ENCODE assay signal across 28 cellular contexts in the genomic region with DNA sequence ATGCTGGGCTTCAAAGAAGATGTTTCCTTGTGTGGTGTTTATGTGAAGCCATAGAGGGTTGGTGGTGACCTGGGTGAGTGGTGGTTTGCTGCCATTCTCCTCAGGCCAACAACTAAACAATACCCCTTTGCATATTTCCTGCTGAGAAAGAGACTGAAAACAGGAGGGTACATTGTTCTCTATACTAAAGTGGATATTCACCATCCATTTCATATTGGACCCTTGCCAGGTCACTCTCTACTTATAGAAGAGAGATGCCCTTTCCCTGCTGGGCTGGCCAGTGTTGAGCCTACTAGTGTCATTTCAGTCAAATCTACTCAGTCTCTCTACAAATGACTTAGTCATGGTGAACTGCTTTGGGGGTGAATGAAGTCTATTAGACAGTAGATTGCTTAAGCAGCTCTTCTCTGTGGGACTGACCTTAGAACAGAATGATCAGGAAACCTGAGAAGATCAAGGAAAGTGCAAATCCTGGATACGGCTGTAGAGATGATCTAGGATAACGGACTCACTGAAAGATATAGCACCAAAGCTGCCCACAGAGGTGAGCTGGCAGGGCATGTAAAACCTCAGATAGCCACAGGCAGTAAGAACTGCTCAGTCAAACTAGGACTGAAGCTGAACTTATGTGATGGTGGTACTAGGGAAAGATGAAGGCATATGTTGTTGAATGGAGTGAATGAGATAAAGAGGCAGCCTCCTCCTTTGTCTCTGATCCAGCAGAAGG.
DNase-seq lines count a peak whose midpoint lies in the region; ATAC-seq, FAIRE-seq and TF ChIP-seq lines count a peak whose summit lies in the region.
"Had no signal": no experiment of that assay in that cellular context is flagged by ENCODE, and none has a peak within 500 bp of the region (broad histone marks: within the 10 kb centered on the region; RNA-seq: fewer than 3 reads in every experiment).

No MANE protein-coding gene starts in this region.

- H3K9ac ChIP-seq in K562 (ENCODE audit: insufficient read depth in 1 of 2, low read depth in 2 of 2, low read length in 2 of 2): no peak overlapping the region
- H3K9ac ChIP-seq: SK-N-SH had no signal

- TF ChIP-seq POLR2A in K562 (conservative IDR thresholded peaks at IDR 0.05): no peak

- H3K4me2 ChIP-seq in K562 (ENCODE audit: insufficient read depth, low read length): no peak overlapping the region
- H3K4me2 ChIP-seq: SK-N-SH had no signal

- no peak overlapping the region for H3K4me3 ChIP-seq in K562
- H3K4me3 ChIP-seq: coronary artery, heart right ventricle, lung, ovary, tibial nerve had no signal

- intact Hi-C loops in K562 (cut with micrococcal nuclease): no loop called here

- no peak for TF ChIP-seq EP300 in K562 (IDR thresholded peaks at IDR 0.05; ENCODE audit: low read length)

- 19% methylated on average over 2 of the region's 2 CpGs for WGBS in K562 (ENCODE audit: insufficient coverage, low coverage, missing lambda C conversion rate)

- FAIRE-seq in K562 (lab: Jason Lieb, UNC): no peak
- FAIRE-seq: astrocyte, small intestine, TTC549 had no signal

- H3K9me3 ChIP-seq in K562 (replicated peaks; ENCODE audit: control insufficient read depth, insufficient read depth, low read depth, low read length): no peaks in the 10 kb centered on the region
- H3K9me3 ChIP-seq: ovary, SK-N-SH had no signal

- no TSS peak for BruUV-seq in K562 (replicated peaks; lab: Mats Ljungman, UMichigan)

- no peak for TF ChIP-seq CTCF in K562 (IDR thresholded peaks at IDR 0.05 in 2 of 3, conservative IDR thresholded peaks at IDR 0.05 in 1 of 3; ENCODE audit: insufficient read depth in 2 of 3, low read depth in 1 of 3, low read length in 3 of 3)

- POLR2A ChIA-PET in K562 (lab: Yijun Ruan, JAX): interaction anchor here (1.2 to 1.8 kb wide), 2 partner anchors 10 to 12 kb away, joined by 3 to 6 read pairs; no protein-coding TSS in a partner anchor

- no peak overlapping the region for H3K27ac ChIP-seq in K562 (ENCODE audit: extremely low read depth, low read depth, low read length)
- H3K27ac ChIP-seq: coronary artery, heart right ventricle, ovary, RWPE1, tibial nerve had no signal

- H2AFZ ChIP-seq in K562 (ENCODE audit: low read depth, low read length): no peak overlapping the region

- H3K36me3 ChIP-seq in K562 (ENCODE audit: control insufficient read depth, insufficient read depth, low read length): no peaks in the 10 kb centered on the region
- H3K36me3 ChIP-seq: heart right ventricle, ovary, tibial nerve had no signal

- DNase-seq in NCI-H2029 treated with DMSO at 0.1 percent for 48 hours (lab: John Stamatoyannopoulos, UW): peak; percentile 45
- DNase-seq in NCI-H2029 (lab: John Stamatoyannopoulos, UW): no peak
- DNase-seq in NCI-H128 (lab: John Stamatoyannopoulos, UW; ENCODE audit: unreplicated experiment): peak; percentile 48
- peak; percentile 2 for DNase-seq in NCI-H510A (lab: John Stamatoyannopoulos, UW)
- DNase-seq in K562 (ENCODE audit: extremely low read depth in 1 of 4, low spot score in 3 of 4): no peak
- DNase-seq in epidermal melanocyte (ENCODE audit: insufficient read length, low spot score): no peak
- no peak for DNase-seq in activated CD4-positive, CD25-positive, alpha-beta regulatory T cell treated with anti-CD3 and anti-CD28 coated beads, Interleukin-2, amount 50 U/mL, for 72 hours
- DNase-seq: activated CD4-positive, alpha-beta T cell treated with anti-CD3 and anti-CD28 coated beads for 1 hour; activated gamma-delta T cell; CD4-positive, CD25-positive, alpha-beta regulatory T cell; foreskin fibroblast; GOT3; heart right ventricle; IMR-90; NCI-H1436; nephron progenitor cell; ovary; SK-N-SH; small intestine; stimulated activated CD4-positive, alpha-beta T cell treated with anti-CD3 and anti-CD28 coated beads, Interleukin-1b, Interleukin-23, amount 100 ng/mL, for 48 hours had no signal

- CTCF ChIA-PET in K562 (lab: Yijun Ruan, JAX; ENCODE audit: low intra/inter-chr PET ratio): no interaction called here

- H3K9me1 ChIP-seq in K562 (ENCODE audit: control insufficient read depth, insufficient read depth, low read length): no peaks in the 10 kb centered on the region

- ATAC-seq in K562 (no peak), HG02973 (IDR thresholded peaks at IDR 0.05; ENCODE audit: unreplicated experiment) (no peak)
- ATAC-seq: esophagus mucosa, heart right ventricle had no signal

- in situ Hi-C loops in K562 (cut with MboI): no loop called here

- H3K79me2 ChIP-seq in K562 (ENCODE audit: control insufficient read depth, insufficient read depth, low read length): no peaks in the 10 kb centered on the region

- H3K4me1 ChIP-seq in K562 (replicated peaks in 1 of 2; ENCODE audit: control insufficient read depth in 2 of 2, insufficient read depth in 2 of 2, low read length in 2 of 2): no peaks in the 10 kb centered on the region
- H3K4me1 ChIP-seq: heart right ventricle, tibial nerve had no signal

- no peaks in the 10 kb centered on the region for H3K27me3 ChIP-seq in K562 (ENCODE audit: control insufficient read depth in 2 of 2, insufficient read depth in 2 of 2, low read length in 2 of 2)
- H3K27me3 ChIP-seq: ovary, tibial nerve had no signal

- TF ChIP-seq RAD21 in K562 (CRISPR knock-in tag; conservative IDR thresholded peaks at IDR 0.05 in 1 of 2, IDR thresholded peaks at IDR 0.05 in 1 of 2): no peak

- no peaks in the 10 kb centered on the region for H4K20me1 ChIP-seq in K562 (replicated peaks; ENCODE audit: control insufficient read depth, insufficient read depth, low read length)

TF ChIP-seq in K562, 482 proteins besides CTCF, POLR2A, EP300 and RAD21:
- TF ChIP-seq ELF2 (CRISPR knock-in tag; IDR thresholded peaks at IDR 0.05): no peak
- TF ChIP-seq MAFG (tag; conservative IDR thresholded peaks at IDR 0.05): peak; percentile 31
- no peak for TF ChIP-seq SMARCB1 (IDR thresholded peaks at IDR 0.05; ENCODE audit: insufficient read length, low read depth)
- TF ChIP-seq NFIC (IDR thresholded peaks at IDR 0.05): peak; percentile 42
- peak; percentile 6; the same call in 1 of the 2 replicates for TF ChIP-seq C11orf30 (IDR thresholded peaks at IDR 0.05; ENCODE audit: low read depth)
- TF ChIP-seq HMBOX1 (IDR thresholded peaks at IDR 0.05): peak; percentile 54; the same call in 1 of the 2 replicates
- TF ChIP-seq DPF2 (IDR thresholded peaks at IDR 0.05): no peak

Comparison
In these comparisons a context has a peak if more than half of its experiments do, and no peak if none do; other contexts are left out.
1. DNase-seq: peak in NCI-H2029 treated with DMSO at 0.1 percent for 48 hours (single experiment), NCI-H128 (single experiment) and NCI-H510A (single experiment); none in NCI-H2029 (single experiment), K562 (0 of 4), epidermal melanocyte (single experiment) and activated CD4-positive, CD25-positive, alpha-beta regulatory T cell treated with anti-CD3 and anti-CD28 coated beads, Interleukin-2, amount 50 U/mL, for 72 hours (single experiment).